ENCODE assay signal across 1 cellular context in the genomic region with DNA sequence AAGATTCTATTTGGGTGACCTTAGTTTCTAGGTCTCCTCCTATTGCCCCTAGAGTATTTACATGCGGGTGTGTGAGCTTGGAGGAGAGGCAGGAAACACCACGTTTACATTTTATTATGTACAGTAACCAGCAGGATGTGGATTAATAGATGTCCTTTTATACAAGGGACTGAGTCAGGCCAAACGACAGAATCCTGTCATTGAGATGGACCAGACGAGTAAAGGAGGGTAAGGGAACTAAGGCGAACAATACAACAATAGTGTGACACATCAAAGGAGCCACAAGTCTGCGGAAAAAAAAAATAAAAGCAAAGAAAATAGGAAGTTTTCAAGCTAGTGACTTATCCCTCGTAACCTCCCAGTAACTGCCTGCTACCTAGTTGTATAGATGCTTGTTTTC.
TF ChIP-seq lines count a peak whose summit lies in the region.

No MANE protein-coding gene starts in this region.

TF ChIP-seq in HepG2, 621 proteins besides CTCF, POLR2A, EP300 and RAD21:
- TF ChIP-seq, protein P1, sequence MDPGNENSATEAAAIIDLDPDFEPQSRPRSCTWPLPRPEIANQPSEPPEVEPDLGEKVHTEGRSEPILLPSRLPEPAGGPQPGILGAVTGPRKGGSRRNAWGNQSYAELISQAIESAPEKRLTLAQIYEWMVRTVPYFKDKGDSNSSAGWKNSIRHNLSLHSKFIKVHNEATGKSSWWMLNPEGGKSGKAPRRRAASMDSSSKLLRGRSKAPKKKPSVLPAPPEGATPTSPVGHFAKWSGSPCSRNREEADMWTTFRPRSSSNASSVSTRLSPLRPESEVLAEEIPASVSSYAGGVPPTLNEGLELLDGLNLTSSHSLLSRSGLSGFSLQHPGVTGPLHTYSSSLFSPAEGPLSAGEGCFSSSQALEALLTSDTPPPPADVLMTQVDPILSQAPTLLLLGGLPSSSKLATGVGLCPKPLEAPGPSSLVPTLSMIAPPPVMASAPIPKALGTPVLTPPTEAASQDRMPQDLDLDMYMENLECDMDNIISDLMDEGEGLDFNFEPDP (CRISPR knock-in tag; conservative IDR thresholded peaks at IDR 0.05): no peak
- TF ChIP-seq ZNF431 (CRISPR knock-in tag; IDR thresholded peaks at IDR 0.05; ENCODE audit: borderline replicate concordance, low read depth) (no peak), TBL1XR1 (IDR thresholded peaks at IDR 0.05; ENCODE audit: borderline replicate concordance, low read length, partially characterized antibody) (no peak), PHF5A (CRISPR knock-in tag; IDR thresholded peaks at IDR 0.05; ENCODE audit: low read depth, unreplicated experiment) (no peak), ISX (CRISPR knock-in tag; conservative IDR thresholded peaks at IDR 0.05) (no peak), FOXK2 (IDR thresholded peaks at IDR 0.05) (no peak), SPEN (CRISPR knock-in tag; IDR thresholded peaks at IDR 0.05; ENCODE audit: low read depth) (no peak), MYC (CRISPR knock-in tag; IDR thresholded peaks at IDR 0.05; ENCODE audit: borderline replicate concordance) (no peak), NFE2 (CRISPR knock-in tag; IDR thresholded peaks at IDR 0.05) (no peak), ZNF83 (CRISPR knock-in tag; IDR thresholded peaks at IDR 0.05; ENCODE audit: borderline replicate concordance) (no peak)
- TF ChIP-seq, protein P2, sequence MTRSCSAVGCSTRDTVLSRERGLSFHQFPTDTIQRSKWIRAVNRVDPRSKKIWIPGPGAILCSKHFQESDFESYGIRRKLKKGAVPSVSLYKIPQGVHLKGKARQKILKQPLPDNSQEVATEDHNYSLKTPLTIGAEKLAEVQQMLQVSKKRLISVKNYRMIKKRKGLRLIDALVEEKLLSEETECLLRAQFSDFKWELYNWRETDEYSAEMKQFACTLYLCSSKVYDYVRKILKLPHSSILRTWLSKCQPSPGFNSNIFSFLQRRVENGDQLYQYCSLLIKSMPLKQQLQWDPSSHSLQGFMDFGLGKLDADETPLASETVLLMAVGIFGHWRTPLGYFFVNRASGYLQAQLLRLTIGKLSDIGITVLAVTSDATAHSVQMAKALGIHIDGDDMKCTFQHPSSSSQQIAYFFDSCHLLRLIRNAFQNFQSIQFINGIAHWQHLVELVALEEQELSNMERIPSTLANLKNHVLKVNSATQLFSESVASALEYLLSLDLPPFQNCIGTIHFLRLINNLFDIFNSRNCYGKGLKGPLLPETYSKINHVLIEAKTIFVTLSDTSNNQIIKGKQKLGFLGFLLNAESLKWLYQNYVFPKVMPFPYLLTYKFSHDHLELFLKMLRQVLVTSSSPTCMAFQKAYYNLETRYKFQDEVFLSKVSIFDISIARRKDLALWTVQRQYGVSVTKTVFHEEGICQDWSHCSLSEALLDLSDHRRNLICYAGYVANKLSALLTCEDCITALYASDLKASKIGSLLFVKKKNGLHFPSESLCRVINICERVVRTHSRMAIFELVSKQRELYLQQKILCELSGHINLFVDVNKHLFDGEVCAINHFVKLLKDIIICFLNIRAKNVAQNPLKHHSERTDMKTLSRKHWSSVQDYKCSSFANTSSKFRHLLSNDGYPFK (CRISPR knock-in tag; IDR thresholded peaks at IDR 0.05; ENCODE audit: borderline replicate concordance): no peak
- TF ChIP-seq, protein P3, sequence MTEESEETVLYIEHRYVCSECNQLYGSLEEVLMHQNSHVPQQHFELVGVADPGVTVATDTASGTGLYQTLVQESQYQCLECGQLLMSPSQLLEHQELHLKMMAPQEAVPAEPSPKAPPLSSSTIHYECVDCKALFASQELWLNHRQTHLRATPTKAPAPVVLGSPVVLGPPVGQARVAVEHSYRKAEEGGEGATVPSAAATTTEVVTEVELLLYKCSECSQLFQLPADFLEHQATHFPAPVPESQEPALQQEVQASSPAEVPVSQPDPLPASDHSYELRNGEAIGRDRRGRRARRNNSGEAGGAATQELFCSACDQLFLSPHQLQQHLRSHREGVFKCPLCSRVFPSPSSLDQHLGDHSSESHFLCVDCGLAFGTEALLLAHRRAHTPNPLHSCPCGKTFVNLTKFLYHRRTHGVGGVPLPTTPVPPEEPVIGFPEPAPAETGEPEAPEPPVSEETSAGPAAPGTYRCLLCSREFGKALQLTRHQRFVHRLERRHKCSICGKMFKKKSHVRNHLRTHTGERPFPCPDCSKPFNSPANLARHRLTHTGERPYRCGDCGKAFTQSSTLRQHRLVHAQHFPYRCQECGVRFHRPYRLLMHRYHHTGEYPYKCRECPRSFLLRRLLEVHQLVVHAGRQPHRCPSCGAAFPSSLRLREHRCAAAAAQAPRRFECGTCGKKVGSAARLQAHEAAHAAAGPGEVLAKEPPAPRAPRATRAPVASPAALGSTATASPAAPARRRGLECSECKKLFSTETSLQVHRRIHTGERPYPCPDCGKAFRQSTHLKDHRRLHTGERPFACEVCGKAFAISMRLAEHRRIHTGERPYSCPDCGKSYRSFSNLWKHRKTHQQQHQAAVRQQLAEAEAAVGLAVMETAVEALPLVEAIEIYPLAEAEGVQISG (CRISPR knock-in tag; IDR thresholded peaks at IDR 0.05): no peak
- TF ChIP-seq, protein P4, sequence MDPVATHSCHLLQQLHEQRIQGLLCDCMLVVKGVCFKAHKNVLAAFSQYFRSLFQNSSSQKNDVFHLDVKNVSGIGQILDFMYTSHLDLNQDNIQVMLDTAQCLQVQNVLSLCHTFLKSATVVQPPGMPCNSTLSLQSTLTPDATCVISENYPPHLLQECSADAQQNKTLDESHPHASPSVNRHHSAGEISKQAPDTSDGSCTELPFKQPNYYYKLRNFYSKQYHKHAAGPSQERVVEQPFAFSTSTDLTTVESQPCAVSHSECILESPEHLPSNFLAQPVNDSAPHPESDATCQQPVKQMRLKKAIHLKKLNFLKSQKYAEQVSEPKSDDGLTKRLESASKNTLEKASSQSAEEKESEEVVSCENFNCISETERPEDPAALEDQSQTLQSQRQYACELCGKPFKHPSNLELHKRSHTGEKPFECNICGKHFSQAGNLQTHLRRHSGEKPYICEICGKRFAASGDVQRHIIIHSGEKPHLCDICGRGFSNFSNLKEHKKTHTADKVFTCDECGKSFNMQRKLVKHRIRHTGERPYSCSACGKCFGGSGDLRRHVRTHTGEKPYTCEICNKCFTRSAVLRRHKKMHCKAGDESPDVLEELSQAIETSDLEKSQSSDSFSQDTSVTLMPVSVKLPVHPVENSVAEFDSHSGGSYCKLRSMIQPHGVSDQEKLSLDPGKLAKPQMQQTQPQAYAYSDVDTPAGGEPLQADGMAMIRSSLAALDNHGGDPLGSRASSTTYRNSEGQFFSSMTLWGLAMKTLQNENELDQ (CRISPR knock-in tag; IDR thresholded peaks at IDR 0.05; ENCODE audit: borderline replicate concordance): no peak
- TF ChIP-seq, protein P5, sequence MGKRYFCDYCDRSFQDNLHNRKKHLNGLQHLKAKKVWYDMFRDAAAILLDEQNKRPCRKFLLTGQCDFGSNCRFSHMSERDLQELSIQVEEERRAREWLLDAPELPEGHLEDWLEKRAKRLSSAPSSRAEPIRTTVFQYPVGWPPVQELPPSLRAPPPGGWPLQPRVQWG (CRISPR knock-in tag; IDR thresholded peaks at IDR 0.05; ENCODE audit: borderline replicate concordance, low read depth): no peak
- TF ChIP-seq, protein P6, sequence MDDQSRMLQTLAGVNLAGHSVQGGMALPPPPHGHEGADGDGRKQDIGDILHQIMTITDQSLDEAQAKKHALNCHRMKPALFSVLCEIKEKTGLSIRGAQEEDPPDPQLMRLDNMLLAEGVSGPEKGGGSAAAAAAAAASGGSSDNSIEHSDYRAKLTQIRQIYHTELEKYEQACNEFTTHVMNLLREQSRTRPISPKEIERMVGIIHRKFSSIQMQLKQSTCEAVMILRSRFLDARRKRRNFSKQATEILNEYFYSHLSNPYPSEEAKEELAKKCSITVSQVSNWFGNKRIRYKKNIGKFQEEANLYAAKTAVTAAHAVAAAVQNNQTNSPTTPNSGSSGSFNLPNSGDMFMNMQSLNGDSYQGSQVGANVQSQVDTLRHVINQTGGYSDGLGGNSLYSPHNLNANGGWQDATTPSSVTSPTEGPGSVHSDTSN (CRISPR knock-in tag; IDR thresholded peaks at IDR 0.05; ENCODE audit: borderline replicate concordance): no peak
- TF ChIP-seq, protein P7, sequence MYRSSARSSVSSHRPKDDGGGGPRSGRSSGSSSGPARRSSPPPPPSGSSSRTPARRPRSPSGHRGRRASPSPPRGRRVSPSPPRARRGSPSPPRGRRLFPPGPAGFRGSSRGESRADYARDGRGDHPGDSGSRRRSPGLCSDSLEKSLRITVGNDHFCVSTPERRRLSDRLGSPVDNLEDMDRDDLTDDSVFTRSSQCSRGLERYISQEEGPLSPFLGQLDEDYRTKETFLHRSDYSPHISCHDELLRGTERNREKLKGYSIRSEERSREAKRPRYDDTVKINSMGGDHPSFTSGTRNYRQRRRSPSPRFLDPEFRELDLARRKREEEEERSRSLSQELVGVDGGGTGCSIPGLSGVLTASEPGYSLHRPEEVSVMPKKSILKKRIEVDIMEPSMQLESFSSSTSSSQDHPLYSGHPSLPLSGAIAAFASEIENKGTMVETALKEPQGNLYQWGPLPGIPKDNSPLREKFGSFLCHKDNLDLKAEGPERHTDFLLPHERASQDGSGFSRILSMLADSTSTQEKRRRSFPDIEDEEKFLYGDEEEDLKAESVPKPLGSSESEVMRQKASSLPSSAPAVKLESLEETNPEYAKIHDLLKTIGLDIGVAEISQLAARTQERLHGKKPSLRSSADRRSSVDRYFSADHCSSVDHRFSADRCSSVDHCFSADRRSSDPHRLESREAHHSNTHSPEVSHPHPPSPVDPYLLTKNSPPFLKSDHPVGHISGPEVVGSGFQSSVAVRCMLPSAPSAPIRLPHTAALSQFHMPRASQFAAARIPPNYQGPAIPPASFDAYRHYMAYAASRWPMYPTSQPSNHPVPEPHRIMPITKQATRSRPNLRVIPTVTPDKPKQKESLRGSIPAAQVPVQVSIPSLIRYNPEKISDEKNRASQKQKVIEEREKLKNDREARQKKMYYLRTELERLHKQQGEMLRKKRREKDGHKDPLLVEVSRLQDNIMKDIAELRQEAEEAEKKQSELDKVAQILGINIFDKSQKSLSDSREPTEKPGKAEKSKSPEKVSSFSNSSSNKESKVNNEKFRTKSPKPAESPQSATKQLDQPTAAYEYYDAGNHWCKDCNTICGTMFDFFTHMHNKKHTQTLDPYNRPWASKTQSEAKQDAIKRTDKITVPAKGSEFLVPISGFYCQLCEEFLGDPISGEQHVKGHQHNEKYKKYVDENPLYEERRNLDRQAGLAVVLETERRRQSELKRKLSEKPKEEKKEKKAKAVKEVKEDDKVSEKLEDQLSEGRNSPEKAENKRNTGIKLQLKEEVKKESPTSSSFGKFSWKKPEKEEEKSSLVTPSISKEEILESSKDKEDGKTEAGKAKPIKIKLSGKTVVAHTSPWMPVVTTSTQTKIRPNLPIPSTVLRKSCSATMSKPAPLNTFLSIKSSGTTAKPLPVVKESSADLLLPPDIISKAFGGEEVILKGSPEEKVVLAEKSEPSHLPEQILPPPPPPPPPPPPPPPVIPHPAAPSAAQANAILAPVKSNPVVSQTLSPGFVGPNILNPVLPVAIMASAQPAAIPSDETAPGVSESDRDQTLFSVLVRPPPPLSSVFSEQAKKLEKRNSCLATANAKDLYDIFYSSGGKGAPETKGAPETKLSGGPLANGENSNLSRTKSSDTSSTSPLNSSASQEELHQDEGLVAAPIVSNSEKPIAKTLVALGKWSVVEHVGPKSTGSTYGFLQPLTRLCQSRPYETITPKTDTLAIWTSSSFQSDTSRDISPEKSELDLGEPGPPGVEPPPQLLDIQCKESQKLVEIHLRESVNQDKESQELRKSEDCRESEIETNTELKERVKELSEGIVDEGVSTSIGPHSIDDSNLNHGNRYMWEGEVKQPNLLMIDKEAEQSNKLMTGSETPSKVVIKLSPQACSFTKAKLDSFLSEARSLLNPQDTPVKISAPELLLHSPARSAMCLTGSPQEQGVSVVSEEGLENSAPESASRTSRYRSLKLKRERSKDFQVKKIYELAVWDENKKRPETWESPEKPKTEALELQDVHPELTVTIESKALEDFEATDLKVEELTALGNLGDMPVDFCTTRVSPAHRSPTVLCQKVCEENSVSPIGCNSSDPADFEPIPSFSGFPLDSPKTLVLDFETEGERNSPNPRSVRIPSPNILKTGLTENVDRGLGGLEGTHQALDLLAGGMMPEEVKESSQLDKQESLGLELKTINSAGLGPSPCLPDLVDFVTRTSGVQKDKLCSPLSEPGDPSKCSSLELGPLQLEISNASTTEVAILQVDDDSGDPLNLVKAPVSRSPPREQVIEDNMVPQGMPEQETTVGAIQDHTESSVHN (CRISPR knock-in tag; IDR thresholded peaks at IDR 0.05): no peak
